8 cellular contexts compared by ENCODE assay signal in the genomic region with DNA sequence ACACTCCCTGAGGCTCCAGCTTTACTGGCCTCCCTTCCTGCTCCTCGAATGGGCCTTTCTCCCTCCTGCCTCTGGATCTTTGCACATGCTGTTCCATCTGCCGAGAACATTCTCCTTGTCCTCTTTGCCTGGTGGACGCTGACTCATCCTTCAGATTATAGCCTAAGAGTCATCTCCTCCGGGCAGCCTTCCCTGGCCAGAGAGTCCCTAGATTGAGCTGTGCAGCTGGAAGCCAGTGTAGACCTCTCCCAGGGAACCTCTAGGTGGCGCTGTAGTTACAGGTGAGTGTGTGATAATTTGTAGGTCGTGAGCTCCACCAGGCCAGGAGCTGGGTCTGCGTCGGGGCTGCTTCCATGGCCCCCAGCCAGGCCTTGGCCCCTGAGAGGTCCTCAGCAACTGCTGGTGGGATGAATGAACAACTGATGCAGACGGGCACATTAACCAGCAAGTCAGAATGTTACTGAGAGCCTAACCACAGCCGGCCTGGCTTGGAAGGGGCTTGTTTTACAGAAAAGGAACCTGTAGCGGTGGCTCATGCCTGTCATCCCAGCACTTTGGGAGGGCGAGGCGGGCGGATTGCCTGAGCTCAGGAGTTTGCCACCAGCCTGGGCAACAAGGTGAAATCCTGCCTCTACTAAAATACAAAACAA. TPM values are rescaled to one million over a fixed set of nuclear protein-coding genes. Genes with fewer than 3 reads are reported as not detected.
DNase-seq lines count a peak whose midpoint lies in the region; ATAC-seq and TF ChIP-seq lines count a peak whose summit lies in the region.

No MANE protein-coding gene starts in this region.

- no peaks in the 10 kb centered on the region for H3K9me2 ChIP-seq in PC-9 (ENCODE audit: insufficient read depth)

- POLR2A ChIA-PET in IMR-90 (lab: Charles Lee; ENCODE audit: unreplicated experiment) = no interaction called here
- POLR2A ChIA-PET in PC-9 (lab: Charles Lee; ENCODE audit: unreplicated experiment) = no interaction called here

- H4K5ac ChIP-seq in IMR-90 (ENCODE audit: low read depth, low read length) = no peak overlapping the region

- H3K27me3 Mint-ChIP-seq in activated T-helper 17 cell treated with anti-CD3 and anti-CD28 coated beads, Interleukin-2, amount 50 U/mL, for 72 hours = peaks cover 25% of the 10 kb centered on the region

- no peaks in the 10 kb centered on the region for H3K9me1 ChIP-seq in IMR-90 (ENCODE audit: insufficient read depth, low read length)

- H3K27me3 ChIP-seq in IMR-90 (ENCODE audit: control insufficient read depth, insufficient read depth, low read length) = peaks cover 7% of the 10 kb centered on the region; the same call in 1 of the 2 replicates
- H3K27me3 ChIP-seq in PC-9 (ENCODE audit: insufficient read depth, low read depth) = peaks cover 42% of the 10 kb centered on the region
- H3K27me3 ChIP-seq in sigmoid colon = peaks cover 3 to 37% (median 24%) of the 10 kb centered on the region in 3 donors

- no peak overlapping the region for H3K27ac ChIP-seq in IMR-90 (ENCODE audit: insufficient read depth, low read length)
- H3K27ac ChIP-seq in PC-9 = no peak overlapping the region
- no peak overlapping the region for H3K27ac ChIP-seq in sigmoid colon

- no peak overlapping the region for H3K56ac ChIP-seq in IMR-90 (ENCODE audit: extremely low read depth, insufficient read depth, low read length)

- dilution Hi-C loops in IMR-90 (cut with HindIII; ENCODE audit: low sequenced_read_pairs, unreplicated experiment) = no loop called here

- DNase-seq in DMS79 treated with DMSO at 0.1 percent for 48 hours (lab: John Stamatoyannopoulos, UW) = peak; percentile 13
- peak; percentile 81 for DNase-seq in IMR-90
- DNase-seq in PC-9 = peak; percentile 66 to 81
- DNase-seq in germinal center (ENCODE audit: low spot score) = peak; percentile 74
- DNase-seq in sigmoid colon = peak; percentile 54

- H3K4me3 ChIP-seq in IMR-90 (ENCODE audit: insufficient read depth, low read depth, low read length) = no peak overlapping the region
- no peak overlapping the region for H3K4me3 ChIP-seq in PC-9
- no peak overlapping the region for H3K4me3 ChIP-seq in sigmoid colon

- no peaks in the 10 kb centered on the region for H4K20me1 ChIP-seq in IMR-90 (ENCODE audit: insufficient read depth, low read length)
- no peaks in the 10 kb centered on the region for H4K20me1 ChIP-seq in PC-9 (ENCODE audit: insufficient read depth)

- no peaks in the 10 kb centered on the region for H3K4me1 Mint-ChIP-seq in activated T-helper 17 cell treated with anti-CD3 and anti-CD28 coated beads, Interleukin-2, amount 50 U/mL, for 72 hours

- TF ChIP-seq CTCF in IMR-90 (conservative IDR thresholded peaks at IDR 0.05; ENCODE audit: low read depth, low read length) = peak; percentile 62
- TF ChIP-seq CTCF in PC-9 (conservative IDR thresholded peaks at IDR 0.05) = peak; percentile 94
- TF ChIP-seq CTCF in sigmoid colon (IDR thresholded peaks at IDR 0.05) = peak in 1 of 4 experiments; percentile 19

- no peak overlapping the region for H2BK5ac ChIP-seq in IMR-90 (ENCODE audit: low read depth, low read length, poor library complexity, severe bottlenecking)

- CTCF ChIA-PET in IMR-90 (lab: Yijun Ruan, JAX) = interaction anchor here (0.6 to 1.5 kb wide), 5 partner anchors 15 to 71 kb away, joined by 3 read pairs; a partner anchor contains a TSS
- CTCF ChIA-PET in PC-9 (lab: Charles Lee) = interaction anchor here (0.6 to 1.1 kb wide), 9 partner anchors 16 to 617 kb away, joined by 3 to 9 read pairs (median 3); no protein-coding TSS in a partner anchor

- no peaks in the 10 kb centered on the region for H3K79me2 ChIP-seq in PC-9 (ENCODE audit: low read depth)

- no peaks in the 10 kb centered on the region for H3K79me1 ChIP-seq in IMR-90 (ENCODE audit: low read depth in 1 of 2, low read length in 2 of 2)

- H3K36me3 Mint-ChIP-seq in activated T-helper 17 cell treated with anti-CD3 and anti-CD28 coated beads, Interleukin-2, amount 50 U/mL, for 72 hours (ENCODE audit: low read depth) = no peaks in the 10 kb centered on the region

- H3K4ac ChIP-seq in IMR-90 (ENCODE audit: low read depth, low read length) = no peak overlapping the region

- H2BK15ac ChIP-seq in IMR-90 (ENCODE audit: low read depth, low read length) = no peak overlapping the region

- no peak overlapping the region for H4K8ac ChIP-seq in IMR-90 (ENCODE audit: low read depth in 2 of 2, low read length in 2 of 2)

- no peak overlapping the region for H2BK20ac ChIP-seq in IMR-90 (ENCODE audit: low read depth, low read length)

- H3K23ac ChIP-seq in IMR-90 (ENCODE audit: low read depth, low read length) = no peak overlapping the region

- TF ChIP-seq EP300 in sigmoid colon (IDR thresholded peaks at IDR 0.05) = no peak

- H2AK5ac ChIP-seq in IMR-90 (ENCODE audit: low read depth, low read length) = no peak overlapping the region

- H3K4me1 ChIP-seq in IMR-90 (ENCODE audit: control insufficient read depth, insufficient read depth, low read length) (no peaks in the 10 kb centered on the region), PC-9 (replicated peaks; ENCODE audit: insufficient read depth) (no peaks in the 10 kb centered on the region), sigmoid colon (no peaks in the 10 kb centered on the region)

- no peak overlapping the region for H2AK9ac ChIP-seq in IMR-90 (replicated peaks; ENCODE audit: low read depth, low read length, poor library complexity)

- WGBS in IMR-90 (ENCODE audit: extremely low coverage in 2 of 2, insufficient read length in 1 of 2), 2 experiments = 83% methylated on average over 2 of the region's 14 CpGs; no CpG with 5 or more reads in 1 of the 2 experiments
- WGBS in sigmoid colon, 2 donors = 34 to 43% methylated on average over 14 of the region's 14 CpGs

- H3K27ac Mint-ChIP-seq in activated T-helper 17 cell treated with anti-CD3 and anti-CD28 coated beads, Interleukin-2, amount 50 U/mL, for 72 hours = no peak overlapping the region

- H3K9me3 Mint-ChIP-seq in activated T-helper 17 cell treated with anti-CD3 and anti-CD28 coated beads, Interleukin-2, amount 50 U/mL, for 72 hours = no peaks in the 10 kb centered on the region

- intact Hi-C loops in IMR-90 (cut with micrococcal nuclease) (loop anchor here (5.0 kb wide), 1 partner anchor 64 kb away; no protein-coding TSS in a partner anchor), PC-9 (cut with micrococcal nuclease; ENCODE audit: unreplicated experiment) (no loop called here), sigmoid colon (cut with DNase I) (loop anchor here (5.0 kb wide), 1 partner anchor 496 kb away; no protein-coding TSS in a partner anchor)

- H2AFZ ChIP-seq in IMR-90 (replicated peaks; ENCODE audit: low read length, poor library complexity) (peak overlapping the region; percentile 33), PC-9 (no peak overlapping the region)

- no peak overlapping the region for H3K4me3 Mint-ChIP-seq in activated T-helper 17 cell treated with anti-CD3 and anti-CD28 coated beads, Interleukin-2, amount 50 U/mL, for 72 hours

- in situ Hi-C loops in IMR-90 (cut with MboI; ENCODE audit: low sequenced_read_pairs) = no loop called here

- H3K9me3 ChIP-seq in IMR-90 (ENCODE audit: control insufficient read depth, insufficient read depth, low read length) (no peaks in the 10 kb centered on the region; the same call in 1 of the 2 replicates), PC-9 (ENCODE audit: insufficient read depth, low read depth) (no peaks in the 10 kb centered on the region), sigmoid colon (no peaks in the 10 kb centered on the region)

- H2BK120ac ChIP-seq in IMR-90 (ENCODE audit: low read depth, low read length) = no peak overlapping the region

- no peak overlapping the region for H4K91ac ChIP-seq in IMR-90 (ENCODE audit: insufficient read depth, low read depth, low read length)

- H3K4me2 ChIP-seq in IMR-90 (ENCODE audit: low read depth, low read length) (no peak overlapping the region), PC-9 (no peak overlapping the region)

- TF ChIP-seq RAD21 in IMR-90 (IDR thresholded peaks at IDR 0.05; ENCODE audit: low read length) = peak; percentile 64

- ATAC-seq in IMR-90 (ENCODE audit: low read depth) (peak; percentile 58), HG02588 (IDR thresholded peaks at IDR 0.05; ENCODE audit: unreplicated experiment) (no peak), GM18868 (IDR thresholded peaks at IDR 0.05; ENCODE audit: unreplicated experiment) (no peak)
- peak; percentile 77 for ATAC-seq in activated T-helper 17 cell treated with anti-CD3 and anti-CD28 coated beads, Interleukin-2, amount 50 U/mL, for 72 hours (replicated peaks)

- no peak overlapping the region for H3K9ac ChIP-seq in IMR-90 (ENCODE audit: low read depth, low read length)

- H3K36me3 ChIP-seq in IMR-90 (ENCODE audit: control insufficient read depth, insufficient read depth, low read length) (no peaks in the 10 kb centered on the region), PC-9 (ENCODE audit: low read depth) (no peaks in the 10 kb centered on the region), sigmoid colon (no peaks in the 10 kb centered on the region)

- no peak overlapping the region for H3K14ac ChIP-seq in IMR-90 (replicated peaks; ENCODE audit: low read depth, low read length)

- BruUV-seq in IMR-90 (replicated peaks; lab: Mats Ljungman, UMichigan) (no TSS peak), PC-9 (replicated peaks; lab: Mats Ljungman, UMichigan) (no TSS peak)

- TF ChIP-seq POLR2A in IMR-90 (IDR thresholded peaks at IDR 0.05; ENCODE audit: low read depth, low read length) (no peak), sigmoid colon (IDR thresholded peaks at IDR 0.05) (no peak)

- no peaks in the 10 kb centered on the region for H3F3A ChIP-seq in PC-9 (ENCODE audit: insufficient read depth, low read depth)

- no peak overlapping the region for H3K18ac ChIP-seq in IMR-90 (ENCODE audit: low read depth, low read length)

RNA-seq across cellular contexts. Expression of a gene that starts 8.7 kb away (rescaled TPM):
- total RNA-seq in IMR-90 (2012; rRNA removed) (0.18 TPM in 1 of 2 replicates, not detected in the other), PC-9 (2021) (not detected in 2 replicates), sigmoid colon (not detected)
- polyA plus RNA-seq in IMR-90 (2012; rRNA removed) (0.13 and 0.44 TPM in 2 replicates), sigmoid colon (not detected)
- 0.29 and 0.50 TPM in 2 replicates for polyA plus RNA-seq in IMR-90 (2012; cell fraction: cytosol; rRNA removed)
- 0.65 TPM in 2 replicates for polyA plus RNA-seq in IMR-90 (2012; cell fraction: nucleus; rRNA removed; ENCODE audit: low replicate concordance)
- total RNA-seq in activated T-helper 17 cell treated with anti-CD3 and anti-CD28 coated beads, Interleukin-2, amount 50 U/mL, for 72 hours = not detected

RNA-seq across cellular contexts. Expression of a gene that starts 20.8 kb away (rescaled TPM):
- total RNA-seq in IMR-90 (2012; rRNA removed) (1.1 TPM in 2 replicates), PC-9 (2021) (3.2 and 3.4 TPM in 2 replicates), sigmoid colon (1 to 10 TPM; 1.3 to 3.9 (median 2.4) TPM)
- polyA plus RNA-seq in IMR-90 (2012; rRNA removed) (4.8 and 5.2 TPM in 2 replicates), sigmoid colon (1 to 10 TPM in 1 of 3 donors, not detected in 2; 2.2 TPM)
- polyA plus RNA-seq in IMR-90 (2012; cell fraction: cytosol; rRNA removed) = 1.5 and 2.4 TPM in 2 replicates
- polyA plus RNA-seq in IMR-90 (2012; cell fraction: nucleus; rRNA removed; ENCODE audit: low replicate concordance) = 41.6 and 44.7 TPM in 2 replicates
- total RNA-seq in activated T-helper 17 cell treated with anti-CD3 and anti-CD28 coated beads, Interleukin-2, amount 50 U/mL, for 72 hours = under 1 TPM in 1 of 2 donors, not detected in 1; 0.11 TPM

RNA-seq across cellular contexts. Expression of a gene that starts 40.5 kb away (rescaled TPM):
- 3.3 and 3.6 TPM in 2 replicates for total RNA-seq in IMR-90 (2012; rRNA removed)
- 7.5 and 8.4 TPM in 2 replicates for polyA plus RNA-seq in IMR-90 (2012; rRNA removed)
- polyA plus RNA-seq in IMR-90 (2012; cell fraction: cytosol; rRNA removed) = 3.1 and 4.0 TPM in 2 replicates
- polyA plus RNA-seq in IMR-90 (2012; cell fraction: nucleus; rRNA removed; ENCODE audit: low replicate concordance) = 25.4 and 30.2 TPM in 2 replicates
- total RNA-seq in PC-9 (2021) = 22.2 and 26.8 TPM in 2 replicates
- total RNA-seq in activated T-helper 17 cell treated with anti-CD3 and anti-CD28 coated beads, Interleukin-2, amount 50 U/mL, for 72 hours = under 1 TPM; 0.13 to 0.16 TPM
- not detected for total RNA-seq in sigmoid colon
- 1 to 10 TPM in 1 of 3 donors, not detected in 2; 1.3 TPM for polyA plus RNA-seq in sigmoid colon

Comparison
In these comparisons a context has a peak if more than half of its experiments do, and no peak if none do; other contexts are left out.
1. DNase-seq: peak in every context shown above with its lines; median percentile 81 in IMR-90; 74 in germinal center; 74 in PC-9; 54 in sigmoid colon; 13 in DMS79 treated with DMSO at 0.1 percent for 48 hours.
2. ATAC-seq: peak in IMR-90 (single experiment) and activated T-helper 17 cell treated with anti-CD3 and anti-CD28 coated beads, Interleukin-2, amount 50 U/mL, for 72 hours (single experiment); none in HG02588 (single experiment) and GM18868 (single experiment).